8 cellular contexts compared by ENCODE assay signal in the genomic region with DNA sequence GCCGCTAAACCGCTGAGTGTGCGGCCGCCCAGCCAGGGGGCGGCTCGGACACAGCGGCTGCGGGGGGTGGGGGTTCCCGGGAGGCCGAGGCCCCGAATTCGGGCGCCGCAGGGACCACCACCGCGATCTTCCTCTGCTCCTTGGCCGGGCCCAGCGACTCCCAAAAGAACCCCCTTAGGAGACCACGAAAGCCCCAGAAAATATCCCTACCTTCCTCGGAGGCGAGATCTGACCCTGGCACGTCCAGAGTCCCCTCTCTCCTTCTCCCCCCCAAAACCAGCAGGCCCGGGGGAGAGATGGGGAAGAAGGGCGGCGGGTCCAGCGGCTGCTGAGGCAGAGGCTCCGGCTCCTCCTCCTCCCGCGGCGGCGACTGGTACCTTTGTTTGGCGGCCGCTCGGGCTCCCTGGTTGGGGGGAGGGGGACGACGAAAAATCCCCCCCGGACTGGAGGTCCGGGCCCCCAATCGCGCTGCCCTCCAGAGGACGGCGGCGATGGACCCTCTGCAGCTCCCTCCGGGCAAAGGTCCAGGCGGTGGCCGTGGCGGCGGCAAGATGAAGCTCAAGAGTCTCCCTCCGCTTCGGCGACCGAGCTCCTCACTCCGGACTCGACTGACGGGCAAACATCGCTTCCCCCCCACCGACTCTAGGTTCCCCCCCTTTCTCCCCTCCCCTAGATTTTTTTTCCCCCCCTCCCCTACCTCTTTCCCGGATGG. TPM values are rescaled to one million over a fixed set of nuclear protein-coding genes. Genes with fewer than 3 reads are reported as not detected.
DNase-seq lines count a peak whose midpoint lies in the region; ATAC-seq, FAIRE-seq and TF ChIP-seq lines count a peak whose summit lies in the region.

A gene with protein sequence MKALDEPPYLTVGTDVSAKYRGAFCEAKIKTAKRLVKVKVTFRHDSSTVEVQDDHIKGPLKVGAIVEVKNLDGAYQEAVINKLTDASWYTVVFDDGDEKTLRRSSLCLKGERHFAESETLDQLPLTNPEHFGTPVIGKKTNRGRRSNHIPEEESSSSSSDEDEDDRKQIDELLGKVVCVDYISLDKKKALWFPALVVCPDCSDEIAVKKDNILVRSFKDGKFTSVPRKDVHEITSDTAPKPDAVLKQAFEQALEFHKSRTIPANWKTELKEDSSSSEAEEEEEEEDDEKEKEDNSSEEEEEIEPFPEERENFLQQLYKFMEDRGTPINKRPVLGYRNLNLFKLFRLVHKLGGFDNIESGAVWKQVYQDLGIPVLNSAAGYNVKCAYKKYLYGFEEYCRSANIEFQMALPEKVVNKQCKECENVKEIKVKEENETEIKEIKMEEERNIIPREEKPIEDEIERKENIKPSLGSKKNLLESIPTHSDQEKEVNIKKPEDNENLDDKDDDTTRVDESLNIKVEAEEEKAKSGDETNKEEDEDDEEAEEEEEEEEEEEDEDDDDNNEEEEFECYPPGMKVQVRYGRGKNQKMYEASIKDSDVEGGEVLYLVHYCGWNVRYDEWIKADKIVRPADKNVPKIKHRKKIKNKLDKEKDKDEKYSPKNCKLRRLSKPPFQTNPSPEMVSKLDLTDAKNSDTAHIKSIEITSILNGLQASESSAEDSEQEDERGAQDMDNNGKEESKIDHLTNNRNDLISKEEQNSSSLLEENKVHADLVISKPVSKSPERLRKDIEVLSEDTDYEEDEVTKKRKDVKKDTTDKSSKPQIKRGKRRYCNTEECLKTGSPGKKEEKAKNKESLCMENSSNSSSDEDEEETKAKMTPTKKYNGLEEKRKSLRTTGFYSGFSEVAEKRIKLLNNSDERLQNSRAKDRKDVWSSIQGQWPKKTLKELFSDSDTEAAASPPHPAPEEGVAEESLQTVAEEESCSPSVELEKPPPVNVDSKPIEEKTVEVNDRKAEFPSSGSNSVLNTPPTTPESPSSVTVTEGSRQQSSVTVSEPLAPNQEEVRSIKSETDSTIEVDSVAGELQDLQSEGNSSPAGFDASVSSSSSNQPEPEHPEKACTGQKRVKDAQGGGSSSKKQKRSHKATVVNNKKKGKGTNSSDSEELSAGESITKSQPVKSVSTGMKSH (N-terminal part only) (minus strand): TSS at position 621 of the 712 bp plus-strand sequence. CDS start 1,260 bp downstream, outside the sequence.

- FAIRE-seq in K562 (lab: Jason Lieb, UNC), result no peak

- TF ChIP-seq POLR2A in K562 (conservative IDR thresholded peaks at IDR 0.05) (no peak; the same call in 1 of the 2 replicates), spleen (IDR thresholded peaks at IDR 0.05) (peak in 2 of 3 donors; percentile 19 to 49)

- peaks cover 11% of the 10 kb centered on the region for H3K36me3 ChIP-seq in OCI-LY3 (replicated peaks; ENCODE audit: low read depth, low read length)
- peaks cover 29% of the 10 kb centered on the region; the same call in 2 of the 3 replicates for H3K36me3 ChIP-seq in K562 (ENCODE audit: control insufficient read depth, insufficient read depth, low read length)
- H3K36me3 ChIP-seq in spleen, result peaks cover 0 to 4% (median 0%) of the 10 kb centered on the region in 6 donors

- H3K9me1 ChIP-seq in K562 (ENCODE audit: control insufficient read depth, insufficient read depth, low read length), result no peaks in the 10 kb centered on the region

- whole genome bisulfite sequencing in K562 (ENCODE audit: insufficient coverage, low coverage, missing lambda C conversion rate), result under 1% methylated on average over 35 of the region's 58 CpGs
- 0 to 1% (median 0%) methylated on average over 41 to 58 of the region's 58 CpGs for WGBS in spleen, 5 donors

- H3K9ac ChIP-seq in OCI-LY3 (ENCODE audit: low read length) (peak within 1 kb of the TSS; percentile 93), K562 (ENCODE audit: insufficient read depth in 1 of 2, low read depth in 2 of 2, low read length in 2 of 2) (peak within 1 kb of the TSS; percentile 92 to 98)

- intact Hi-C loops in K562 (cut with micrococcal nuclease) (loop anchor here (1.0 to 2.0 kb wide), 5 partner anchors 40 to 177 kb away; a partner anchor contains a TSS), spleen (cut with DNase I; ENCODE audit: low total_unique reads) (loop anchor here (10.0 kb wide), 1 partner anchor 73 kb away; no protein-coding TSS in a partner anchor)

- H3K36me3 Mint-ChIP-seq in activated CD4-positive, alpha-beta T cell treated with anti-CD3 and anti-CD28 coated beads, Interleukin-2, amount 10 ng/mL, durations not matched to agents 7 days and 5 days (ENCODE audit: low read depth), result peaks cover 31% of the 10 kb centered on the region

- no peaks in the 10 kb centered on the region for H3K9me3 ChIP-seq in OCI-LY3 (ENCODE audit: insufficient read depth, low read length)
- no peaks in the 10 kb centered on the region for H3K9me3 ChIP-seq in K562 (replicated peaks; ENCODE audit: control insufficient read depth, insufficient read depth, low read depth, low read length)
- no peaks in the 10 kb centered on the region for H3K9me3 ChIP-seq in spleen

- no TSS peak for BruUV-seq in K562 (replicated peaks; lab: Mats Ljungman, UMichigan)

- H4K20me1 ChIP-seq in OCI-LY3 (ENCODE audit: insufficient read depth, low read length) (peaks cover 38% of the 10 kb centered on the region), K562 (replicated peaks; ENCODE audit: control insufficient read depth, insufficient read depth, low read length) (no peaks in the 10 kb centered on the region; the same call in 1 of the 2 replicates)

- in situ Hi-C loops in K562 (cut with MboI), result no loop called here

- H3K4me1 Mint-ChIP-seq in activated CD4-positive, alpha-beta T cell treated with anti-CD3 and anti-CD28 coated beads, Interleukin-2, amount 10 ng/mL, durations not matched to agents 7 days and 5 days, result peaks cover 31% of the 10 kb centered on the region

- H3K79me2 ChIP-seq in OCI-LY3 (ENCODE audit: low read length), result peaks cover 91% of the 10 kb centered on the region
- peaks cover 92% of the 10 kb centered on the region for H3K79me2 ChIP-seq in K562 (ENCODE audit: control insufficient read depth, insufficient read depth, low read length)

- peak within 1 kb of the TSS; percentile 87 for H2AFZ ChIP-seq in OCI-LY3 (ENCODE audit: low read depth, low read length)
- H2AFZ ChIP-seq in K562 (ENCODE audit: low read depth, low read length), result peak within 1 kb of the TSS; percentile 98

- no peaks in the 10 kb centered on the region for H3K27me3 Mint-ChIP-seq in activated CD4-positive, alpha-beta T cell treated with anti-CD3 and anti-CD28 coated beads, Interleukin-2, amount 10 ng/mL, durations not matched to agents 7 days and 5 days

- peak within 1 kb of the TSS; percentile 88 for H3K4me3 Mint-ChIP-seq in activated CD4-positive, alpha-beta T cell treated with anti-CD3 and anti-CD28 coated beads, Interleukin-2, amount 10 ng/mL, durations not matched to agents 7 days and 5 days

- no peak for DNase-seq in activated CD4-positive, alpha-beta T cell treated with anti-CD3 and anti-CD28 coated beads, Interleukin-2, amount 10 ng/mL, durations not matched to agents 7 days and 5 days
- DNase-seq in activated CD4-positive, alpha-beta T cell treated with anti-CD3 and anti-CD28 coated beads, Interleukin-2, amount 50 U/mL, for 1 hour, result no peak
- DNase-seq in K562 (ENCODE audit: extremely low read depth in 1 of 4, low spot score in 3 of 4) (peak in 3 of 4 experiments; percentile 94 to 98 (median 94)), iPS-NIHi7 (ENCODE audit: extremely low spot score) (peak; percentile 90), spleen (peak; percentile 95), Ammon's horn (ENCODE audit: low spot score) (no peak)

- peak in 1 of 2 experiments; percentile 5; a peak in 1 of 4 replicates for TF ChIP-seq RAD21 in K562 (CRISPR knock-in tag; conservative IDR thresholded peaks at IDR 0.05 in 1 of 2, IDR thresholded peaks at IDR 0.05 in 1 of 2)

- H3K4me1 ChIP-seq in OCI-LY3 (ENCODE audit: low read length), result peaks cover 37% of the 10 kb centered on the region
- H3K4me1 ChIP-seq in K562 (replicated peaks in 1 of 2; ENCODE audit: control insufficient read depth in 2 of 2, insufficient read depth in 2 of 2, low read length in 2 of 2), result peaks cover 10 to 13% of the 10 kb centered on the region in 2 experiments; a peak in 3 of 5 replicates
- peaks cover 57 to 78% (median 74%) of the 10 kb centered on the region in 6 donors for H3K4me1 ChIP-seq in spleen

- H3K9me3 Mint-ChIP-seq in activated CD4-positive, alpha-beta T cell treated with anti-CD3 and anti-CD28 coated beads, Interleukin-2, amount 10 ng/mL, durations not matched to agents 7 days and 5 days, result no peaks in the 10 kb centered on the region

- H3K4me3 ChIP-seq in OCI-LY3 (ENCODE audit: low read length), result peak within 1 kb of the TSS; percentile 85
- H3K4me3 ChIP-seq in K562, result peak within 1 kb of the TSS; percentile 82
- peak within 1 kb of the TSS; percentile 62 to 97 (median 90) for H3K4me3 ChIP-seq in spleen

- H3K27me3 ChIP-seq in OCI-LY3 (ENCODE audit: low read depth, low read length) (no peaks in the 10 kb centered on the region), K562 (ENCODE audit: control insufficient read depth in 2 of 2, insufficient read depth in 2 of 2, low read length in 2 of 2) (no peaks in the 10 kb centered on the region), spleen (replicated peaks in 1 of 7) (no peaks in the 10 kb centered on the region)

- no peak for TF ChIP-seq EP300 in K562 (IDR thresholded peaks at IDR 0.05; ENCODE audit: low read length)

- TF ChIP-seq CTCF in OCI-LY3 (IDR thresholded peaks at IDR 0.05; ENCODE audit: low read depth, low read length) (no peak), K562 (IDR thresholded peaks at IDR 0.05 in 2 of 3, conservative IDR thresholded peaks at IDR 0.05 in 1 of 3; ENCODE audit: insufficient read depth in 2 of 3, low read depth in 1 of 3, low read length in 3 of 3) (no peak; a peak in 1 of 6 replicates), spleen (IDR thresholded peaks at IDR 0.05 in 8 of 11, conservative IDR thresholded peaks at IDR 0.05 in 3 of 11) (no peak)

- peak within 1 kb of the TSS; percentile 93 for H3K27ac Mint-ChIP-seq in activated CD4-positive, alpha-beta T cell treated with anti-CD3 and anti-CD28 coated beads, Interleukin-2, amount 10 ng/mL, durations not matched to agents 7 days and 5 days

- CTCF ChIA-PET in activated CD4-positive, alpha-beta T cell treated with anti-CD3 and anti-CD28 coated beads, Interleukin-2, amount 10 ng/mL, durations not matched to agents 7 days and 5 days (lab: Charles Lee), result interaction anchor here (1.4 to 1.8 kb wide), 2 partner anchors 16 to 28 kb away, joined by 3 to 5 read pairs; no protein-coding TSS in a partner anchor
- CTCF ChIA-PET in K562 (lab: Yijun Ruan, JAX; ENCODE audit: low intra/inter-chr PET ratio), result interaction anchor here (1.3 kb wide), 1 partner anchor 87 kb away, joined by 6 read pairs; no protein-coding TSS in a partner anchor

- peak within 1 kb of the TSS; percentile 88 for H3K4me2 ChIP-seq in OCI-LY3 (ENCODE audit: low read length)
- peak within 1 kb of the TSS; percentile 98 for H3K4me2 ChIP-seq in K562 (ENCODE audit: insufficient read depth, low read length)

- peak within 1 kb of the TSS; percentile 84 for H3K27ac ChIP-seq in OCI-LY3 (ENCODE audit: low read length)
- H3K27ac ChIP-seq in K562 (ENCODE audit: extremely low read depth, low read depth, low read length), result peak within 1 kb of the TSS; percentile 97
- peak within 1 kb of the TSS; percentile 91 to 100 (median 98) for H3K27ac ChIP-seq in spleen

- POLR2A ChIA-PET in activated CD4-positive, alpha-beta T cell treated with anti-CD3 and anti-CD28 coated beads, Interleukin-2, amount 10 ng/mL, durations not matched to agents 7 days and 5 days (lab: Charles Lee), result interaction anchor here (0.5 kb wide), 1 partner anchor 97 kb away, joined by 8 read pairs; no protein-coding TSS in a partner anchor
- POLR2A ChIA-PET in K562 (lab: Yijun Ruan, JAX), result interaction anchor here (0.6 to 5.0 kb wide), 7 partner anchors 12 to 169 kb away, joined by 3 to 38 read pairs (median 3); no protein-coding TSS in a partner anchor

- ATAC-seq in HG02884 (IDR thresholded peaks at IDR 0.05; ENCODE audit: unreplicated experiment), result peak; percentile 4
- peak; percentile 37 for ATAC-seq in K562

RNA-seq across cellular contexts. Expression of the gene that starts here (rescaled TPM):
- total RNA-seq in activated CD4-positive, alpha-beta T cell treated with anti-CD3 and anti-CD28 coated beads, Interleukin-2, amount 10 ng/mL, durations not matched to agents 7 days and 5 days, result 10 to 100 TPM; 43.7 to 47.3 TPM
- total RNA-seq in K562 (2011; cell fraction: chromatin; rRNA removed; ENCODE audit: low replicate concordance), result 87.6 and 197 TPM in 2 replicates
- 58.9 and 75.1 TPM in 2 replicates for total RNA-seq in K562 (2011; cell fraction: nucleolus; rRNA removed)
- total RNA-seq in K562 (2011; cell fraction: nucleoplasm; rRNA removed), result 72.0 and 86.5 TPM in 2 replicates
- 23.6 and 37.2 TPM in 2 replicates for total RNA-seq in K562 (2014; rRNA removed)
- 37.9 and 42.9 TPM in 2 replicates for total RNA-seq in K562 (2014; rRNA removed; fragmentation: Illumina TruSeq; extraction: Trizol)
- 33.3 and 38.9 TPM in 2 replicates for total RNA-seq in K562 (2015; rRNA removed; fragmentation: Illumina TruSeq; extraction: Trizol)
- 24.2 and 24.4 TPM in 2 replicates for total RNA-seq in K562 (2021)
- polyA plus RNA-seq in K562 (2011; rRNA removed), result 12.3 and 17.7 TPM in 2 replicates
- 2.4 and 4.6 TPM in 2 replicates for polyA plus RNA-seq in K562 (2011; cell fraction: cytosol; rRNA removed)
- 22.1 and 25.6 TPM in 2 replicates for polyA plus RNA-seq in K562 (2011; cell fraction: nucleus; rRNA removed)
- 12.7 and 14.0 TPM in 2 replicates for polyA plus RNA-seq in K562 (2012)
- 16.9 and 18.5 TPM in 2 replicates for polyA plus RNA-seq in K562 (2014; fragmentation: Illumina TruSeq; extraction: Trizol)
- 10 to 100 TPM in 1 of 2 experiments, 1 to 10 TPM in 1; 8.4 to 11.8 TPM for polyA plus RNA-seq in K562 (2014; fragmentation: Nextera tagmentation; extraction: Ambion mirVana)
- 13.1 and 14.3 TPM in 2 replicates for polyA plus RNA-seq in K562 (2014; rRNA removed)
- polyA minus RNA-seq in K562 (2011; rRNA and poly(A)+ RNA removed), result 50.5 and 54.9 TPM in 2 replicates
- polyA minus RNA-seq in K562 (2011; cell fraction: cytosol; rRNA and poly(A)+ RNA removed), result 16.7 and 29.3 TPM in 2 replicates
- polyA minus RNA-seq in K562 (2011; cell fraction: nucleus; rRNA and poly(A)+ RNA removed), result 34.6 and 80.0 TPM in 2 replicates
- total RNA-seq in spleen, result 10 to 100 TPM; 61.4 to 82.0 (median 67.5) TPM
- polyA plus RNA-seq in spleen, result 10 to 100 TPM; 13.2 to 21.0 (median 20.5) TPM

Comparison
In these comparisons a context has a peak if more than half of its experiments do, and no peak if none do; other contexts are left out.
1. DNase-seq: peak in K562 (3 of 4), iPS-NIHi7 (single experiment) and spleen (single experiment); none in activated CD4-positive, alpha-beta T cell treated with anti-CD3 and anti-CD28 coated beads, Interleukin-2, amount 10 ng/mL, durations not matched to agents 7 days and 5 days (single experiment), activated CD4-positive, alpha-beta T cell treated with anti-CD3 and anti-CD28 coated beads, Interleukin-2, amount 50 U/mL, for 1 hour (single experiment) and Ammon's horn (single experiment).
2. Peak in every context shown above with its lines, with median percentiles within 50 percentile points of each other: H3K27ac ChIP-seq and H3K4me3 ChIP-seq.